In the genomic region with DNA sequence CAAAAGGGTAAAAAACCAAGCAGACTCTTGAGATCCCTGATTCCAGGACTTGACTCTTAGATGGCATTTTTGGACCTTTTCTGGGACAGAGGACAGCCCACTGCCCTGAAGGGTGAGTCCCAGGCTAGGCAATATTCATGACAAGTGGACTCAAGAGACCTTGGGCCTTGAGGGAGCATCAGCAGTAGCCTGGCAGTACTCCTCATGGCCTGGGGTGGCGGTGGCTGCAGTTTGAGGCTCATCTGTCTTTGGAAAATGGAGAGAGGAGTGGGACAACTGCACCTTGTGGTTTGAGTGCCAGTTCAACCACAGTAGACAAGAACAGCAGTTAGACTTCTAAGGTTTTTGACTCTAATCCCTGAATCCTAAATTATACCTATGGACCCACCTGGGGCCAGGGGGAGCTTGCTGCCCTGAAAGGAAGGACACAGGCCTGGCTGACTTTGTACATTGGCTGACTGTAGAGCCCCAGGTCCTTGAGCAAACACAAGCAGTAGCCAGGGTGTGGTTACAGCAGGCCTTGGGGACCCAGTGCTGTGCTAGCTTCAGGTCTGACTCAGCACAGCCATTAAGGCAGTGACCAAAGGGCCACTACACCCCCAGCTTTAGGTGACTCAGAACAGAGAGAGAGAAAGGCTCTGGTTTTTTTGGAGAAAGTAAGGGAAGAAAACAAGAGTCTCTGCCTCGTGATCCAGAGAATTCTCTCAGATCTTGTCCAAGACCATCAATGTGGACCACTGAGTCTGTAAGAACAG, we compare ENCODE assay signal across 23 cellular contexts.
DNase-seq lines count a peak whose midpoint lies in the region; ATAC-seq, FAIRE-seq and TF ChIP-seq lines count a peak whose summit lies in the region.
"Had no signal": no experiment of that assay in that cellular context is flagged by ENCODE, and none has a peak within 500 bp of the region (broad histone marks: within the 10 kb centered on the region; RNA-seq: fewer than 3 reads in every experiment).

No MANE protein-coding gene starts in this region.

- H3K4me3 ChIP-seq in astrocyte (ENCODE audit: insufficient read depth, low read depth, low read length), result no peak overlapping the region
- H3K4me3 ChIP-seq: left lung, tibial nerve had no signal

- H3K79me2 ChIP-seq in astrocyte (ENCODE audit: insufficient read depth, low read length), result no peaks in the 10 kb centered on the region

- no peak for TF ChIP-seq POLR2A in GM12891 (IDR thresholded peaks at IDR 0.05; ENCODE audit: low read depth, low read length)

- no peaks in the 10 kb centered on the region for H4K20me1 ChIP-seq in astrocyte (ENCODE audit: insufficient read depth, low read length)

- H3K27me3 ChIP-seq in astrocyte (ENCODE audit: insufficient read depth, low read length), result no peaks in the 10 kb centered on the region
- H3K27me3 ChIP-seq: left lung, neutrophil, tibial nerve had no signal

- no peak overlapping the region for H3K27ac ChIP-seq in astrocyte (ENCODE audit: low read depth, low read length)
- H3K27ac ChIP-seq: left lung, neutrophil, tibial nerve had no signal

- TF ChIP-seq CTCF in astrocyte (IDR thresholded peaks at IDR 0.05; ENCODE audit: insufficient read depth, low read depth, low read length), result no peak

- H3K4me1 ChIP-seq in astrocyte (ENCODE audit: insufficient read depth, low read length), result no peaks in the 10 kb centered on the region
- H3K4me1 ChIP-seq: left lung, tibial nerve had no signal

- H3K9me3 Mint-ChIP-seq in astrocyte (ENCODE audit: unreplicated experiment), result no peaks in the 10 kb centered on the region

- H2AFZ ChIP-seq in astrocyte (ENCODE audit: low read depth, low read length), result peak overlapping the region; percentile 29

- no peak overlapping the region for H3K4me3 Mint-ChIP-seq in astrocyte (ENCODE audit: unreplicated experiment)
- H3K4me3 Mint-ChIP-seq: activated B cell treated with CpG ODN at 0.5 μM for 24 hours; activated CD8-positive, alpha-beta T cell treated with anti-CD3 and anti-CD28 coated beads, Interleukin-2, amount 10 ng/mL, durations not matched to agents 7 days and 5 days; activated naive CD4-positive, alpha-beta T cell treated with anti-CD3 and anti-CD28 coated beads, Interleukin-2, amount 50 U/mL, for 24 hours; activated T-cell treated with anti-CD3 and anti-CD28 coated beads, Interleukin-2, amount 50 U/mL, for 72 hours; CD8-positive, alpha-beta T cell; stimulated activated naive B cell treated with anti-CD40 and anti-IgM and Interleukin-4, amounts not matched to agents 10 μg/mL and 1 μg/mL and 100 μg/mL, for 72 hours; T-helper 1 cell treated with Interleukin-12 subunit alpha and Interleukin-12 subunit beta and Interleukin-4 antibody, amounts not matched to agents 30 μg/mL and 1 μg/mL, for 36 hours had no signal

- H3K36me3 ChIP-seq in astrocyte (ENCODE audit: insufficient read depth, low read length), result no peaks in the 10 kb centered on the region
- H3K36me3 ChIP-seq: left lung, neutrophil, tibial nerve had no signal

- no peaks in the 10 kb centered on the region for H3K27me3 Mint-ChIP-seq in astrocyte (ENCODE audit: low read depth, unreplicated experiment)
- H3K27me3 Mint-ChIP-seq: activated B cell treated with CpG ODN at 0.5 μM for 24 hours; activated naive CD4-positive, alpha-beta T cell treated with anti-CD3 and anti-CD28 coated beads, Interleukin-2, amount 50 U/mL, for 24 hours; stimulated activated naive B cell treated with anti-CD40 and anti-IgM and Interleukin-4, amounts not matched to agents 10 μg/mL and 1 μg/mL and 100 μg/mL, for 72 hours had no signal

- no peaks in the 10 kb centered on the region for H3K36me3 Mint-ChIP-seq in astrocyte (ENCODE audit: low read depth, unreplicated experiment)
- H3K36me3 Mint-ChIP-seq: activated naive CD4-positive, alpha-beta T cell treated with anti-CD3 and anti-CD28 coated beads, Interleukin-2, amount 50 U/mL, for 24 hours; CD8-positive, alpha-beta T cell; stimulated activated naive B cell treated with anti-CD40 and anti-IgM and Interleukin-4, amounts not matched to agents 10 μg/mL and 1 μg/mL and 100 μg/mL, for 72 hours had no signal

- DNase-seq in Daoy (ENCODE audit: low read depth) (peak; percentile 24), HK-2 (ENCODE audit: unreplicated experiment) (peak; percentile 25), astrocyte (ENCODE audit: low read depth) (no peak), kidney tubule cell (ENCODE audit: low spot score) (peak; percentile 71), GM12891 (ENCODE audit: insufficient read length, low spot score) (no peak)
- no peak for DNase-seq in stimulated activated naive CD8-positive, alpha-beta T cell treated with anti-CD3 and anti-CD28 coated beads, Interleukin-15, Interleukin-2, amounts not matched to agents 100 U/mL and 50 U/mL, for 24 hours
- DNase-seq: activated B cell treated with CpG ODN at 0.5 μM for 24 hours; activated CD8-positive, alpha-beta T cell treated with anti-CD3 and anti-CD28 coated beads, Interleukin-2, amount 10 ng/mL, durations not matched to agents 7 days and 5 days; activated T-cell treated with anti-CD3 and anti-CD28 coated beads, Interleukin-2, amount 50 U/mL, for 72 hours; CD8-positive, alpha-beta T cell; DND-41; left lung; MM.1S; NCI-H345; SHP77; stimulated activated CD4-positive, alpha-beta T cell treated with anti-CD3 and anti-CD28 coated beads, Interleukin-15, amount 100 ng/mL, for 24 hours; stimulated activated naive B cell treated with anti-CD40 and anti-IgM and Interleukin-4, amounts not matched to agents 10 μg/mL and 1 μg/mL and 100 μg/mL, for 72 hours had no signal

- H3K4me2 ChIP-seq in astrocyte (ENCODE audit: low read length), result no peak overlapping the region

- H3K27ac Mint-ChIP-seq in astrocyte (ENCODE audit: unreplicated experiment), result no peak overlapping the region
- H3K27ac Mint-ChIP-seq: activated B cell treated with CpG ODN at 0.5 μM for 24 hours; activated CD8-positive, alpha-beta T cell treated with anti-CD3 and anti-CD28 coated beads, Interleukin-2, amount 10 ng/mL, durations not matched to agents 7 days and 5 days; activated naive CD4-positive, alpha-beta T cell treated with anti-CD3 and anti-CD28 coated beads, Interleukin-2, amount 50 U/mL, for 24 hours; activated T-cell treated with anti-CD3 and anti-CD28 coated beads, Interleukin-2, amount 50 U/mL, for 72 hours; CD8-positive, alpha-beta T cell; stimulated activated naive B cell treated with anti-CD40 and anti-IgM and Interleukin-4, amounts not matched to agents 10 μg/mL and 1 μg/mL and 100 μg/mL, for 72 hours; T-helper 1 cell treated with Interleukin-12 subunit alpha and Interleukin-12 subunit beta and Interleukin-4 antibody, amounts not matched to agents 30 μg/mL and 1 μg/mL, for 36 hours had no signal

- FAIRE-seq in astrocyte (lab: Jason Lieb, UNC) (no peak), GM12891 (lab: Jason Lieb, UNC) (no peak)

- ATAC-seq in GM21423 (IDR thresholded peaks at IDR 0.05; ENCODE audit: unreplicated experiment) (no peak), HG03280 (IDR thresholded peaks at IDR 0.05; ENCODE audit: unreplicated experiment) (no peak)
- ATAC-seq in stimulated activated naive CD8-positive, alpha-beta T cell treated with anti-CD3 and anti-CD28 coated beads, Interleukin-15, Interleukin-2, amounts not matched to agents 100 U/mL and 50 U/mL, for 24 hours, result no peak
- ATAC-seq: activated CD8-positive, alpha-beta T cell treated with anti-CD3 and anti-CD28 coated beads, Interleukin-2, amount 10 ng/mL, durations not matched to agents 7 days and 5 days; activated T-cell treated with anti-CD3 and anti-CD28 coated beads, Interleukin-2, amount 50 U/mL, for 72 hours; CD8-positive, alpha-beta T cell; left lung had no signal

- peaks cover 2% of the 10 kb centered on the region for H3K9me3 ChIP-seq in astrocyte (ENCODE audit: insufficient read depth, low read depth, low read length)
- H3K9me3 ChIP-seq: neutrophil, tibial nerve had no signal

- H3K4me1 Mint-ChIP-seq in astrocyte (ENCODE audit: low read depth, unreplicated experiment), result no peaks in the 10 kb centered on the region
- H3K4me1 Mint-ChIP-seq: activated B cell treated with CpG ODN at 0.5 μM for 24 hours; activated naive CD4-positive, alpha-beta T cell treated with anti-CD3 and anti-CD28 coated beads, Interleukin-2, amount 50 U/mL, for 24 hours; stimulated activated naive B cell treated with anti-CD40 and anti-IgM and Interleukin-4, amounts not matched to agents 10 μg/mL and 1 μg/mL and 100 μg/mL, for 72 hours had no signal

- H3K9ac ChIP-seq in astrocyte (ENCODE audit: low read length), result no peak overlapping the region

TF ChIP-seq in GM12891, 5 proteins besides CTCF, POLR2A, EP300 and RAD21:
- no peak for TF ChIP-seq SPI1 (IDR thresholded peaks at IDR 0.05; ENCODE audit: low read depth, low read length)
- TF ChIP-seq PAX5 (IDR thresholded peaks at IDR 0.05; ENCODE audit: insufficient read depth, low read length, severe bottlenecking), result no peak
- no peak for TF ChIP-seq POLR2AphosphoS5 (IDR thresholded peaks at IDR 0.05; ENCODE audit: low read depth, low read length)
- TF ChIP-seq POU2F2 (IDR thresholded peaks at IDR 0.05; ENCODE audit: low read depth, low read length), result no peak
- no peak for TF ChIP-seq TAF1 (IDR thresholded peaks at IDR 0.05; ENCODE audit: low read depth, low read length)
TF ChIP-seq in GM12891: peak in this region for 0.

Comparison
In these comparisons a context has a peak if more than half of its experiments do, and no peak if none do; other contexts are left out.
1. DNase-seq: peak in Daoy (single experiment), HK-2 (single experiment) and kidney tubule cell (single experiment); none in astrocyte (single experiment), GM12891 (single experiment) and stimulated activated naive CD8-positive, alpha-beta T cell treated with anti-CD3 and anti-CD28 coated beads, Interleukin-15, Interleukin-2, amounts not matched to agents 100 U/mL and 50 U/mL, for 24 hours (single experiment).